In genomic region chr15:43531018-43531667, GRCh38 we compare ENCODE assay signal across 17 cellular contexts. TPM values are rescaled to one million over a fixed set of nuclear protein-coding genes. Genes with fewer than 3 reads are reported as not detected.
DNase-seq lines count a peak whose midpoint lies in the region; ATAC-seq and TF ChIP-seq lines count a peak whose summit lies in the region.
"Had no signal": no experiment of that assay in that cellular context is flagged by ENCODE, and none has a peak within 500 bp of the region (broad histone marks: within the 10 kb centered on the region; RNA-seq: fewer than 3 reads in every experiment).

No MANE protein-coding gene starts in this region.

- H3K27me3 Mint-ChIP-seq in nephron progenitor cell (ENCODE audit: low read depth, poor library complexity): peaks cover 7% of the 10 kb centered on the region

- ATAC-seq in HG03095 (IDR thresholded peaks at IDR 0.05; ENCODE audit: unreplicated experiment): no peak

- 24 to 28% methylated on average over 7 of the region's 7 CpGs for WGBS in ectodermal cell, 2 experiments

- H3K27ac Mint-ChIP-seq in nephron progenitor cell: peak overlapping the region; percentile 82
- H3K27ac Mint-ChIP-seq: progenitor cell of endocrine pancreas had no signal

- no peak for TF ChIP-seq CTCF in HEK293 (tag by site-specific recombination; IDR thresholded peaks at IDR 0.05)
- TF ChIP-seq CTCF in nephron progenitor cell (IDR thresholded peaks at IDR 0.05): no peak

- no peak overlapping the region for H3K4me3 Mint-ChIP-seq in nephron progenitor cell

- H3K27me3 ChIP-seq in ectodermal cell (ENCODE audit: control insufficient read depth, insufficient read depth, low read length, poor library complexity, severe bottlenecking): no peaks in the 10 kb centered on the region
- H3K27me3 ChIP-seq: ascending aorta, BE2C, hepatocyte had no signal

- H3K4me1 ChIP-seq in HEK293 (ENCODE audit: control insufficient read depth, insufficient read depth, low read length) (no peaks in the 10 kb centered on the region), ectodermal cell (ENCODE audit: control insufficient read depth, insufficient read depth, low read length) (peaks cover 22% of the 10 kb centered on the region)
- H3K4me1 ChIP-seq: ascending aorta, BE2C had no signal

- peaks cover 7% of the 10 kb centered on the region for H3K36me3 Mint-ChIP-seq in nephron progenitor cell (ENCODE audit: low read depth)

- no peaks in the 10 kb centered on the region for H3K9me3 Mint-ChIP-seq in nephron progenitor cell

- H3K9me3 ChIP-seq in HEK293 (ENCODE audit: control insufficient read depth, insufficient read depth, low read depth, low read length) (no peaks in the 10 kb centered on the region), ectodermal cell (ENCODE audit: control insufficient read depth, low read length) (no peaks in the 10 kb centered on the region)
- H3K9me3 ChIP-seq: BE2C had no signal

- peaks cover 22% of the 10 kb centered on the region for H3K4me1 Mint-ChIP-seq in nephron progenitor cell

- H3K36me3 ChIP-seq in HEK293 (ENCODE audit: control insufficient read depth in 2 of 2, insufficient read depth in 1 of 2, low read length in 2 of 2) (peaks cover 0 to 12% of the 10 kb centered on the region in 2 experiments; a peak in 1 of 3 replicates), ectodermal cell (ENCODE audit: control insufficient read depth, insufficient read depth, low read length) (peaks cover 2% of the 10 kb centered on the region)

- CTCF ChIA-PET in HEK293 (lab: Yijun Ruan, JAX): no interaction called here

- no peak overlapping the region for H3K4me3 ChIP-seq in HEK293 (ENCODE audit: low read depth, low read length)
- no peak overlapping the region for H3K4me3 ChIP-seq in ectodermal cell (ENCODE audit: insufficient read depth, low read depth, low read length)
- H3K4me3 ChIP-seq: ascending aorta, hepatocyte had no signal

- POLR2A ChIA-PET in HEK293 (lab: Yijun Ruan, JAX): interaction anchor here (0.7 kb wide), 1 partner anchor 21 kb away, joined by 7 read pairs; no protein-coding TSS in a partner anchor

- DNase-seq in Ammon's horn (ENCODE audit: low spot score) (peak; percentile 56), nephron progenitor cell (no peak), NCI-H1092 treated with DMSO at 0.1 percent for 48 hours (lab: John Stamatoyannopoulos, UW) (no peak), GOT3 (lab: John Stamatoyannopoulos, UW) (no peak)
- DNase-seq: activated gamma-delta T cell treated with Interleukin-2 at 50 U/mL for 16 hours, BE2C, dermis blood vessel endothelial cell, KG1, kidney glomerular epithelial cell, NCI-H1105, NCI-H524 treated with DMSO at 0.1 percent for 48 hours had no signal

- H3K27ac ChIP-seq in HEK293 (ENCODE audit: extremely low read depth, low read depth, low read length) (no peak overlapping the region), ectodermal cell (ENCODE audit: insufficient read depth, low read depth, low read length, poor library complexity, severe bottlenecking) (peak overlapping the region; percentile 18)
- H3K27ac ChIP-seq: ascending aorta, hepatocyte had no signal

TF ChIP-seq in HEK293, 187 proteins besides CTCF, POLR2A, EP300 and RAD21:
- TF ChIP-seq ZNF341 (tag by site-specific recombination; IDR thresholded peaks at IDR 0.05; ENCODE audit: low read depth) (peak; percentile 86), GLIS1 (tag by site-specific recombination; IDR thresholded peaks at IDR 0.05) (peak; percentile 14; the same call in 1 of the 2 replicates), ZNF350 (tag by site-specific recombination; IDR thresholded peaks at IDR 0.05) (no peak), ZNF654 (tag by site-specific recombination; IDR thresholded peaks at IDR 0.05; ENCODE audit: low read depth) (no peak), ZNF394 (tag by site-specific recombination; IDR thresholded peaks at IDR 0.05; ENCODE audit: borderline replicate concordance) (peak; percentile 64; the same call in 1 of the 2 replicates), ZNF600 (tag by site-specific recombination; IDR thresholded peaks at IDR 0.05) (peak; percentile 87)

RNA-seq across cellular contexts. Expression of gene MAP1A, which starts 13.7 kb away (rescaled TPM):
- polyA plus RNA-seq in ectodermal cell (2013, experiment 1 of 4): 16.3 TPM
- polyA plus RNA-seq in ectodermal cell (2013, experiment 2 of 4): 18.3 TPM
- 12.9 TPM for polyA plus RNA-seq in ectodermal cell (2013, experiment 3 of 4)
- polyA plus RNA-seq in ectodermal cell (2013, experiment 4 of 4): 15.3 TPM

RNA-seq across cellular contexts. Expression of gene TP53BP1, which starts 38.2 kb away (rescaled TPM):
- polyA plus RNA-seq in ectodermal cell (2013, experiment 1 of 4): 88.3 TPM
- 101 TPM for polyA plus RNA-seq in ectodermal cell (2013, experiment 2 of 4)
- 61.1 TPM for polyA plus RNA-seq in ectodermal cell (2013, experiment 3 of 4)
- polyA plus RNA-seq in ectodermal cell (2013, experiment 4 of 4): 65.0 TPM

RNA-seq across cellular contexts. Expression of gene PPIP5K1, which starts 58.9 kb away (rescaled TPM):
- polyA plus RNA-seq in ectodermal cell (2013, experiment 1 of 4): 29.3 TPM
- 44.3 TPM for polyA plus RNA-seq in ectodermal cell (2013, experiment 2 of 4)
- polyA plus RNA-seq in ectodermal cell (2013, experiment 3 of 4): 28.7 TPM
- polyA plus RNA-seq in ectodermal cell (2013, experiment 4 of 4): 32.4 TPM
